1 cellular context compared by ENCODE assay signal in genomic region chr9:92764988-92765936, GRCh38.
TF ChIP-seq lines count a peak whose summit lies in the region.

No MANE protein-coding gene starts in this region.

TF ChIP-seq in HepG2, 621 proteins besides CTCF, POLR2A, EP300 and RAD21 (continued from another document and continues in another):
- TF ChIP-seq ZNF253 (CRISPR knock-in tag; IDR thresholded peaks at IDR 0.05; ENCODE audit: borderline replicate concordance) = no peak
- TF ChIP-seq, protein P1, sequence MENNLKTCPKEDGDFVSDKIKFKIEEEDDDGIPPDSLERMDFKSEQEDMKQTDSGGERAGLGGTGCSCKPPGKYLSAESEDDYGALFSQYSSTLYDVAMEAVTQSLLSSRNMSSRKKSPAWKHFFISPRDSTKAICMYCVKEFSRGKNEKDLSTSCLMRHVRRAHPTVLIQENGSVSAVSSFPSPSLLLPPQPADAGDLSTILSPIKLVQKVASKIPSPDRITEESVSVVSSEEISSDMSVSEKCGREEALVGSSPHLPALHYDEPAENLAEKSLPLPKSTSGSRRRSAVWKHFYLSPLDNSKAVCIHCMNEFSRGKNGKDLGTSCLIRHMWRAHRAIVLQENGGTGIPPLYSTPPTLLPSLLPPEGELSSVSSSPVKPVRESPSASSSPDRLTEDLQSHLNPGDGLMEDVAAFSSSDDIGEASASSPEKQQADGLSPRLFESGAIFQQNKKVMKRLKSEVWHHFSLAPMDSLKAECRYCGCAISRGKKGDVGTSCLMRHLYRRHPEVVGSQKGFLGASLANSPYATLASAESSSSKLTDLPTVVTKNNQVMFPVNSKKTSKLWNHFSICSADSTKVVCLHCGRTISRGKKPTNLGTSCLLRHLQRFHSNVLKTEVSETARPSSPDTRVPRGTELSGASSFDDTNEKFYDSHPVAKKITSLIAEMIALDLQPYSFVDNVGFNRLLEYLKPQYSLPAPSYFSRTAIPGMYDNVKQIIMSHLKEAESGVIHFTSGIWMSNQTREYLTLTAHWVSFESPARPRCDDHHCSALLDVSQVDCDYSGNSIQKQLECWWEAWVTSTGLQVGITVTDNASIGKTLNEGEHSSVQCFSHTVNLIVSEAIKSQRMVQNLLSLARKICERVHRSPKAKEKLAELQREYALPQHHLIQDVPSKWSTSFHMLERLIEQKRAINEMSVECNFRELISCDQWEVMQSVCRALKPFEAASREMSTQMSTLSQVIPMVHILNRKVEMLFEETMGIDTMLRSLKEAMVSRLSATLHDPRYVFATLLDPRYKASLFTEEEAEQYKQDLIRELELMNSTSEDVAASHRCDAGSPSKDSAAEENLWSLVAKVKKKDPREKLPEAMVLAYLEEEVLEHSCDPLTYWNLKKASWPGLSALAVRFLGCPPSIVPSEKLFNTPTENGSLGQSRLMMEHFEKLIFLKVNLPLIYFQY (CRISPR knock-in tag; IDR thresholded peaks at IDR 0.05; ENCODE audit: borderline replicate concordance) = no peak; the same call in 1 of the 2 replicates
- 0 out of 2 replicates have a peak, but pooled peaks have one; percentile 37 for TF ChIP-seq PCBP1 (IDR thresholded peaks at IDR 0.05; ENCODE audit: borderline replicate concordance, low read depth, low read length)
- peak; percentile 47 for TF ChIP-seq HOXA3 (CRISPR knock-in tag; IDR thresholded peaks at IDR 0.05)
- TF ChIP-seq MED1 (CRISPR knock-in tag; IDR thresholded peaks at IDR 0.05) = peak; percentile 39
- no peak for TF ChIP-seq HNF1A (IDR thresholded peaks at IDR 0.05; ENCODE audit: low read depth)
- TF ChIP-seq HNF1A (CRISPR knock-in tag; IDR thresholded peaks at IDR 0.05; ENCODE audit: borderline replicate concordance) = no peak
- TF ChIP-seq ZNF101 (CRISPR knock-in tag; IDR thresholded peaks at IDR 0.05; ENCODE audit: borderline replicate concordance, low read depth) = no peak
- 0 out of 2 replicates have a peak, but pooled peaks have one; percentile 63 for TF ChIP-seq ARID2 (CRISPR knock-in tag; IDR thresholded peaks at IDR 0.05; ENCODE audit: borderline replicate concordance)
- TF ChIP-seq ZNF430 (CRISPR knock-in tag; IDR thresholded peaks at IDR 0.05) = peak; percentile 91; the same call in 1 of the 2 replicates
- no peak for TF ChIP-seq NR3C1 (CRISPR knock-in tag; IDR thresholded peaks at IDR 0.05)
- TF ChIP-seq ZFP36L2 (CRISPR knock-in tag; IDR thresholded peaks at IDR 0.05) = no peak
- TF ChIP-seq ZBTB25 (CRISPR knock-in tag; IDR thresholded peaks at IDR 0.05) = no peak; the same call in none of the 2 replicates
- 0 out of 2 replicates have a peak, but pooled peaks have one; percentile 39 for TF ChIP-seq TSC22D2 (CRISPR knock-in tag; IDR thresholded peaks at IDR 0.05; ENCODE audit: borderline replicate concordance)
- TF ChIP-seq KAT8 (CRISPR knock-in tag; IDR thresholded peaks at IDR 0.05) = peak; percentile 71; the same call in 1 of the 2 replicates
- no peak for TF ChIP-seq ZNF292 (CRISPR knock-in tag; IDR thresholded peaks at IDR 0.05; ENCODE audit: borderline replicate concordance, low read depth)
- TF ChIP-seq, protein P2, sequence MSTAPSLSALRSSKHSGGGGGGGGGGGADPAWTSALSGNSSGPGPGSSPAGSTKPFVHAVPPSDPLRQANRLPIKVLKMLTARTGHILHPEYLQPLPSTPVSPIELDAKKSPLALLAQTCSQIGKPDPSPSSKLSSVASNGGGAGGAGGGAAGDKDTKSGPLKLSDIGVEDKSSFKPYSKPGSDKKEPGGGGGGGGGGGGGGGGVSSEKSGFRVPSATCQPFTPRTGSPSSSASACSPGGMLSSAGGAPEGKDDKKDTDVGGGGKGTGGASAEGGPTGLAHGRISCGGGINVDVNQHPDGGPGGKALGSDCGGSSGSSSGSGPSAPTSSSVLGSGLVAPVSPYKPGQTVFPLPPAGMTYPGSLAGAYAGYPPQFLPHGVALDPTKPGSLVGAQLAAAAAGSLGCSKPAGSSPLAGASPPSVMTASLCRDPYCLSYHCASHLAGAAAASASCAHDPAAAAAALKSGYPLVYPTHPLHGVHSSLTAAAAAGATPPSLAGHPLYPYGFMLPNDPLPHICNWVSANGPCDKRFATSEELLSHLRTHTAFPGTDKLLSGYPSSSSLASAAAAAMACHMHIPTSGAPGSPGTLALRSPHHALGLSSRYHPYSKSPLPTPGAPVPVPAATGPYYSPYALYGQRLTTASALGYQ (CRISPR knock-in tag; IDR thresholded peaks at IDR 0.05) = peak; percentile 25; the same call in 1 of the 2 replicates
- TF ChIP-seq PAWR (CRISPR knock-in tag; IDR thresholded peaks at IDR 0.05; ENCODE audit: borderline replicate concordance) = no peak
- TF ChIP-seq CAMTA2 (CRISPR knock-in tag; IDR thresholded peaks at IDR 0.05; ENCODE audit: borderline replicate concordance) = no peak
- TF ChIP-seq ZNF652 (CRISPR knock-in tag; IDR thresholded peaks at IDR 0.05; ENCODE audit: borderline replicate concordance, low read depth) = no peak
- TF ChIP-seq MXI1 (IDR thresholded peaks at IDR 0.05; ENCODE audit: borderline replicate concordance, low read depth, low read length) = peak; percentile 56; the same call in 1 of the 3 replicates
- TF ChIP-seq PLRG1 (conservative IDR thresholded peaks at IDR 0.05) = no peak
- TF ChIP-seq HDAC6 (IDR thresholded peaks at IDR 0.05; ENCODE audit: low read depth, low read length) = no peak
- TF ChIP-seq YY1 (IDR thresholded peaks at IDR 0.05; ENCODE audit: insufficient read depth, insufficient replicate concordance, low read depth, low read length) = peak; percentile 85
- TF ChIP-seq FOSL2 (CRISPR knock-in tag; IDR thresholded peaks at IDR 0.05) = 0 out of 2 replicates have a peak, but pooled peaks have one; percentile 22
- no peak for TF ChIP-seq ZFAT (CRISPR knock-in tag; conservative IDR thresholded peaks at IDR 0.05)
- TF ChIP-seq SALL1 (CRISPR knock-in tag; IDR thresholded peaks at IDR 0.05) = peak; percentile 75
- no peak for TF ChIP-seq ZNF138 (CRISPR knock-in tag; IDR thresholded peaks at IDR 0.05; ENCODE audit: low read depth)
- no peak for TF ChIP-seq RXRA (CRISPR knock-in tag; IDR thresholded peaks at IDR 0.05)
- TF ChIP-seq, protein P3, sequence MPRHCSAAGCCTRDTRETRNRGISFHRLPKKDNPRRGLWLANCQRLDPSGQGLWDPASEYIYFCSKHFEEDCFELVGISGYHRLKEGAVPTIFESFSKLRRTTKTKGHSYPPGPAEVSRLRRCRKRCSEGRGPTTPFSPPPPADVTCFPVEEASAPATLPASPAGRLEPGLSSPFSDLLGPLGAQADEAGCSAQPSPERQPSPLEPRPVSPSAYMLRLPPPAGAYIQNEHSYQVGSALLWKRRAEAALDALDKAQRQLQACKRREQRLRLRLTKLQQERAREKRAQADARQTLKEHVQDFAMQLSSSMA (CRISPR knock-in tag; IDR thresholded peaks at IDR 0.05) = 0 out of 2 replicates have a peak, but pooled peaks have one; percentile 38
- TF ChIP-seq NRL (CRISPR knock-in tag; IDR thresholded peaks at IDR 0.05; ENCODE audit: borderline replicate concordance) = peak; percentile 34; the same call in 1 of the 2 replicates
- TF ChIP-seq ZBTB2 (CRISPR knock-in tag; IDR thresholded peaks at IDR 0.05; ENCODE audit: low read depth) = peak; percentile 87
- TF ChIP-seq, protein P4, sequence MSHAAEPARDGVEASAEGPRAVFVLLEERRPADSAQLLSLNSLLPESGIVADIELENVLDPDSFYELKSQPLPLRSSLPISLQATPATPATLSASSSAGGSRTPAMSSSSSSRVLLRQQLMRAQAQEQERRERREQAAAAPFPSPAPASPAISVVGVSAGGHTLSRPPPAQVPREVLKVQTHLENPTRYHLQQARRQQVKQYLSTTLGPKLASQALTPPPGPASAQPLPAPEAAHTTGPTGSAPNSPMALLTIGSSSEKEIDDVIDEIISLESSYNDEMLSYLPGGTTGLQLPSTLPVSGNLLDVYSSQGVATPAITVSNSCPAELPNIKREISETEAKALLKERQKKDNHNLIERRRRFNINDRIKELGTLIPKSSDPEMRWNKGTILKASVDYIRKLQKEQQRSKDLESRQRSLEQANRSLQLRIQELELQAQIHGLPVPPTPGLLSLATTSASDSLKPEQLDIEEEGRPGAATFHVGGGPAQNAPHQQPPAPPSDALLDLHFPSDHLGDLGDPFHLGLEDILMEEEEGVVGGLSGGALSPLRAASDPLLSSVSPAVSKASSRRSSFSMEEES (CRISPR knock-in tag; IDR thresholded peaks at IDR 0.05) = peak; percentile 15; the same call in 1 of the 2 replicates
- TF ChIP-seq HES4 (CRISPR knock-in tag; IDR thresholded peaks at IDR 0.05; ENCODE audit: borderline replicate concordance) = peak; percentile 67; the same call in 1 of the 2 replicates
- TF ChIP-seq ZNF354B (CRISPR knock-in tag; IDR thresholded peaks at IDR 0.05) = 0 out of 2 replicates have a peak, but pooled peaks have one; percentile 36
- TF ChIP-seq REL (CRISPR knock-in tag; conservative IDR thresholded peaks at IDR 0.05) = no peak
- TF ChIP-seq ZNF142 (CRISPR knock-in tag; IDR thresholded peaks at IDR 0.05) = no peak
- peak; percentile 69 for TF ChIP-seq POLR2AphosphoS5 (IDR thresholded peaks at IDR 0.05; ENCODE audit: low read depth, low read length)
- TF ChIP-seq ZBTB21 (CRISPR knock-in tag; IDR thresholded peaks at IDR 0.05) = no peak
